ENCODE assay signal across 1 cellular context in genomic region chr2:216064014-216064630, GRCh38.
TF ChIP-seq lines count a peak whose summit lies in the region.

No MANE protein-coding gene starts in this region.

TF ChIP-seq in WTC11, 78 proteins besides CTCF, POLR2A, EP300 and RAD21 (continued from another document):
- TF ChIP-seq, protein P1, sequence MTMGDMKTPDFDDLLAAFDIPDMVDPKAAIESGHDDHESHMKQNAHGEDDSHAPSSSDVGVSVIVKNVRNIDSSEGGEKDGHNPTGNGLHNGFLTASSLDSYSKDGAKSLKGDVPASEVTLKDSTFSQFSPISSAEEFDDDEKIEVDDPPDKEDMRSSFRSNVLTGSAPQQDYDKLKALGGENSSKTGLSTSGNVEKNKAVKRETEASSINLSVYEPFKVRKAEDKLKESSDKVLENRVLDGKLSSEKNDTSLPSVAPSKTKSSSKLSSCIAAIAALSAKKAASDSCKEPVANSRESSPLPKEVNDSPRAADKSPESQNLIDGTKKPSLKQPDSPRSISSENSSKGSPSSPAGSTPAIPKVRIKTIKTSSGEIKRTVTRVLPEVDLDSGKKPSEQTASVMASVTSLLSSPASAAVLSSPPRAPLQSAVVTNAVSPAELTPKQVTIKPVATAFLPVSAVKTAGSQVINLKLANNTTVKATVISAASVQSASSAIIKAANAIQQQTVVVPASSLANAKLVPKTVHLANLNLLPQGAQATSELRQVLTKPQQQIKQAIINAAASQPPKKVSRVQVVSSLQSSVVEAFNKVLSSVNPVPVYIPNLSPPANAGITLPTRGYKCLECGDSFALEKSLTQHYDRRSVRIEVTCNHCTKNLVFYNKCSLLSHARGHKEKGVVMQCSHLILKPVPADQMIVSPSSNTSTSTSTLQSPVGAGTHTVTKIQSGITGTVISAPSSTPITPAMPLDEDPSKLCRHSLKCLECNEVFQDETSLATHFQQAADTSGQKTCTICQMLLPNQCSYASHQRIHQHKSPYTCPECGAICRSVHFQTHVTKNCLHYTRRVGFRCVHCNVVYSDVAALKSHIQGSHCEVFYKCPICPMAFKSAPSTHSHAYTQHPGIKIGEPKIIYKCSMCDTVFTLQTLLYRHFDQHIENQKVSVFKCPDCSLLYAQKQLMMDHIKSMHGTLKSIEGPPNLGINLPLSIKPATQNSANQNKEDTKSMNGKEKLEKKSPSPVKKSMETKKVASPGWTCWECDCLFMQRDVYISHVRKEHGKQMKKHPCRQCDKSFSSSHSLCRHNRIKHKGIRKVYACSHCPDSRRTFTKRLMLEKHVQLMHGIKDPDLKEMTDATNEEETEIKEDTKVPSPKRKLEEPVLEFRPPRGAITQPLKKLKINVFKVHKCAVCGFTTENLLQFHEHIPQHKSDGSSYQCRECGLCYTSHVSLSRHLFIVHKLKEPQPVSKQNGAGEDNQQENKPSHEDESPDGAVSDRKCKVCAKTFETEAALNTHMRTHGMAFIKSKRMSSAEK (CRISPR knock-in tag; IDR thresholded peaks at IDR 0.05; ENCODE audit: borderline replicate concordance): no peak
- no peak for TF ChIP-seq NFE2L1 (CRISPR knock-in tag; IDR thresholded peaks at IDR 0.05)
- no peak for TF ChIP-seq MAX (CRISPR knock-in tag; IDR thresholded peaks at IDR 0.05)
- no peak for TF ChIP-seq E2F1 (CRISPR knock-in tag; IDR thresholded peaks at IDR 0.05)
- TF ChIP-seq RELA (CRISPR knock-in tag; IDR thresholded peaks at IDR 0.05; ENCODE audit: borderline replicate concordance): no peak
- TF ChIP-seq E2F4 (CRISPR knock-in tag; IDR thresholded peaks at IDR 0.05; ENCODE audit: borderline replicate concordance, low read depth): no peak
- TF ChIP-seq ARID4B (CRISPR knock-in tag; IDR thresholded peaks at IDR 0.05; ENCODE audit: borderline replicate concordance): no peak
- no peak for TF ChIP-seq SMAD4 (CRISPR knock-in tag; IDR thresholded peaks at IDR 0.05)
TF ChIP-seq in WTC11: peak in this region for 0.
